1 cellular context compared by ENCODE assay signal in the genomic region with DNA sequence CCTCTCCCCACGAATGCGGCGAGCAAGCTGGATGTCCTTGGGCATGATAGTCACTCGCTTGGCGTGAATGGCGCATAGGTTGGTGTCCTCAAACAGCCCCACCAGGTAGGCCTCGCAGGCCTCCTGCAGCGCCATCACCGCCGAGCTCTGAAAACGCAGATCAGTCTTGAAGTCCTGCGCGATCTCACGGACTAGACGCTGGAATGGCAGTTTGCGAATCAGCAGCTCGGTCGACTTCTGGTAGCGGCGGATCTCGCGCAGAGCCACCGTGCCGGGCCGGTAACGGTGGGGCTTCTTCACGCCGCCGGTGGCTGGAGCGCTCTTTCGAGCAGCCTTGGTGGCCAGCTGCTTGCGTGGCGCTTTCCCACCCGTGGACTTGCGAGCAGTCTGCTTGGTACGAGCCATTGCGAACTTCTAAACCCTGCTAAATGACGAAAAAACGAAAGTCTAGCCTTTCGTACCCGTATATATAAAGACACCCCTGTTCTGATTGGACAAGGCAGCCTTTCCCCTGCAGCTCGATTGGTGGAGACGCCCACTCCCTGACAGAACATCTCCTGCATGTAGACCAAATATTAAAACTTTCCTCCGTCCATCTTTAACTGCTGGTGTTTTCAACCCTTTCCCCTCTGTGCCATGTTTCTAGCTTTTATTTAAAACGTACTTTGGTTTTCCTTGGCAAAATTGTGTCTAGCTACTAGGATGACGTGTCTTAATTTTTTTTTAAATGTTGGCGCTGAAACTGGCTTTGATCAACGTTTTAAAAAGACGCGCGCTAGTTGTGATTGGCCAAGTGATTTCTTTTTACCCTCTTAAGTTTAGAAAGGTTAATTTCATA.
A peak's percentile ranks its signal among the peaks of the same experiment; 100 is the strongest.
TF ChIP-seq lines count a peak whose summit lies in the region.

No MANE protein-coding gene starts in this region.

TF ChIP-seq in K562, 482 proteins besides CTCF, POLR2A, EP300 and RAD21 (continued from another document and continues in another):
- TF ChIP-seq, protein P1, sequence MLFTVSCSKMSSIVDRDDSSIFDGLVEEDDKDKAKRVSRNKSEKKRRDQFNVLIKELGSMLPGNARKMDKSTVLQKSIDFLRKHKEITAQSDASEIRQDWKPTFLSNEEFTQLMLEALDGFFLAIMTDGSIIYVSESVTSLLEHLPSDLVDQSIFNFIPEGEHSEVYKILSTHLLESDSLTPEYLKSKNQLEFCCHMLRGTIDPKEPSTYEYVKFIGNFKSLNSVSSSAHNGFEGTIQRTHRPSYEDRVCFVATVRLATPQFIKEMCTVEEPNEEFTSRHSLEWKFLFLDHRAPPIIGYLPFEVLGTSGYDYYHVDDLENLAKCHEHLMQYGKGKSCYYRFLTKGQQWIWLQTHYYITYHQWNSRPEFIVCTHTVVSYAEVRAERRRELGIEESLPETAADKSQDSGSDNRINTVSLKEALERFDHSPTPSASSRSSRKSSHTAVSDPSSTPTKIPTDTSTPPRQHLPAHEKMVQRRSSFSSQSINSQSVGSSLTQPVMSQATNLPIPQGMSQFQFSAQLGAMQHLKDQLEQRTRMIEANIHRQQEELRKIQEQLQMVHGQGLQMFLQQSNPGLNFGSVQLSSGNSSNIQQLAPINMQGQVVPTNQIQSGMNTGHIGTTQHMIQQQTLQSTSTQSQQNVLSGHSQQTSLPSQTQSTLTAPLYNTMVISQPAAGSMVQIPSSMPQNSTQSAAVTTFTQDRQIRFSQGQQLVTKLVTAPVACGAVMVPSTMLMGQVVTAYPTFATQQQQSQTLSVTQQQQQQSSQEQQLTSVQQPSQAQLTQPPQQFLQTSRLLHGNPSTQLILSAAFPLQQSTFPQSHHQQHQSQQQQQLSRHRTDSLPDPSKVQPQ (CRISPR knock-in tag; IDR thresholded peaks at IDR 0.05; ENCODE audit: borderline replicate concordance), result no peak
- TF ChIP-seq SAFB (IDR thresholded peaks at IDR 0.05; ENCODE audit: borderline replicate concordance, low read depth, low read length), result peak; percentile 95
- TF ChIP-seq, protein P2, sequence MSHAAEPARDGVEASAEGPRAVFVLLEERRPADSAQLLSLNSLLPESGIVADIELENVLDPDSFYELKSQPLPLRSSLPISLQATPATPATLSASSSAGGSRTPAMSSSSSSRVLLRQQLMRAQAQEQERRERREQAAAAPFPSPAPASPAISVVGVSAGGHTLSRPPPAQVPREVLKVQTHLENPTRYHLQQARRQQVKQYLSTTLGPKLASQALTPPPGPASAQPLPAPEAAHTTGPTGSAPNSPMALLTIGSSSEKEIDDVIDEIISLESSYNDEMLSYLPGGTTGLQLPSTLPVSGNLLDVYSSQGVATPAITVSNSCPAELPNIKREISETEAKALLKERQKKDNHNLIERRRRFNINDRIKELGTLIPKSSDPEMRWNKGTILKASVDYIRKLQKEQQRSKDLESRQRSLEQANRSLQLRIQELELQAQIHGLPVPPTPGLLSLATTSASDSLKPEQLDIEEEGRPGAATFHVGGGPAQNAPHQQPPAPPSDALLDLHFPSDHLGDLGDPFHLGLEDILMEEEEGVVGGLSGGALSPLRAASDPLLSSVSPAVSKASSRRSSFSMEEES (CRISPR knock-in tag; IDR thresholded peaks at IDR 0.05), result no peak
- no peak for TF ChIP-seq KAT2B (IDR thresholded peaks at IDR 0.05; ENCODE audit: low read depth, low read length)
- TF ChIP-seq, protein P3, sequence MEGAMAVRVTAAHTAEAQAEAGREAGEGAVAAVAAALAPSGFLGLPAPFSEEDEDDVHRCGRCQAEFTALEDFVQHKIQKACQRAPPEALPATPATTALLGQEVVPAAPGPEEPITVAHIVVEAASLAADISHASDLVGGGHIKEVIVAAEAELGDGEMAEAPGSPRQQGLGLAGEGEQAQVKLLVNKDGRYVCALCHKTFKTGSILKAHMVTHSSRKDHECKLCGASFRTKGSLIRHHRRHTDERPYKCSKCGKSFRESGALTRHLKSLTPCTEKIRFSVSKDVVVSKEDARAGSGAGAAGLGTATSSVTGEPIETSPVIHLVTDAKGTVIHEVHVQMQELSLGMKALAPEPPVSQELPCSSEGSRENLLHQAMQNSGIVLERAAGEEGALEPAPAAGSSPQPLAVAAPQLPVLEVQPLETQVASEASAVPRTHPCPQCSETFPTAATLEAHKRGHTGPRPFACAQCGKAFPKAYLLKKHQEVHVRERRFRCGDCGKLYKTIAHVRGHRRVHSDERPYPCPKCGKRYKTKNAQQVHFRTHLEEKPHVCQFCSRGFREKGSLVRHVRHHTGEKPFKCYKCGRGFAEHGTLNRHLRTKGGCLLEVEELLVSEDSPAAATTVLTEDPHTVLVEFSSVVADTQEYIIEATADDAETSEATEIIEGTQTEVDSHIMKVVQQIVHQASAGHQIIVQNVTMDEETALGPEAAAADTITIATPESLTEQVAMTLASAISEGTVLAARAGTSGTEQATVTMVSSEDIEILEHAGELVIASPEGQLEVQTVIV (CRISPR knock-in tag; IDR thresholded peaks at IDR 0.05; ENCODE audit: borderline replicate concordance), result no peak
- TF ChIP-seq ZNF217 (CRISPR knock-in tag; IDR thresholded peaks at IDR 0.05), result no peak
- TF ChIP-seq, protein P4, sequence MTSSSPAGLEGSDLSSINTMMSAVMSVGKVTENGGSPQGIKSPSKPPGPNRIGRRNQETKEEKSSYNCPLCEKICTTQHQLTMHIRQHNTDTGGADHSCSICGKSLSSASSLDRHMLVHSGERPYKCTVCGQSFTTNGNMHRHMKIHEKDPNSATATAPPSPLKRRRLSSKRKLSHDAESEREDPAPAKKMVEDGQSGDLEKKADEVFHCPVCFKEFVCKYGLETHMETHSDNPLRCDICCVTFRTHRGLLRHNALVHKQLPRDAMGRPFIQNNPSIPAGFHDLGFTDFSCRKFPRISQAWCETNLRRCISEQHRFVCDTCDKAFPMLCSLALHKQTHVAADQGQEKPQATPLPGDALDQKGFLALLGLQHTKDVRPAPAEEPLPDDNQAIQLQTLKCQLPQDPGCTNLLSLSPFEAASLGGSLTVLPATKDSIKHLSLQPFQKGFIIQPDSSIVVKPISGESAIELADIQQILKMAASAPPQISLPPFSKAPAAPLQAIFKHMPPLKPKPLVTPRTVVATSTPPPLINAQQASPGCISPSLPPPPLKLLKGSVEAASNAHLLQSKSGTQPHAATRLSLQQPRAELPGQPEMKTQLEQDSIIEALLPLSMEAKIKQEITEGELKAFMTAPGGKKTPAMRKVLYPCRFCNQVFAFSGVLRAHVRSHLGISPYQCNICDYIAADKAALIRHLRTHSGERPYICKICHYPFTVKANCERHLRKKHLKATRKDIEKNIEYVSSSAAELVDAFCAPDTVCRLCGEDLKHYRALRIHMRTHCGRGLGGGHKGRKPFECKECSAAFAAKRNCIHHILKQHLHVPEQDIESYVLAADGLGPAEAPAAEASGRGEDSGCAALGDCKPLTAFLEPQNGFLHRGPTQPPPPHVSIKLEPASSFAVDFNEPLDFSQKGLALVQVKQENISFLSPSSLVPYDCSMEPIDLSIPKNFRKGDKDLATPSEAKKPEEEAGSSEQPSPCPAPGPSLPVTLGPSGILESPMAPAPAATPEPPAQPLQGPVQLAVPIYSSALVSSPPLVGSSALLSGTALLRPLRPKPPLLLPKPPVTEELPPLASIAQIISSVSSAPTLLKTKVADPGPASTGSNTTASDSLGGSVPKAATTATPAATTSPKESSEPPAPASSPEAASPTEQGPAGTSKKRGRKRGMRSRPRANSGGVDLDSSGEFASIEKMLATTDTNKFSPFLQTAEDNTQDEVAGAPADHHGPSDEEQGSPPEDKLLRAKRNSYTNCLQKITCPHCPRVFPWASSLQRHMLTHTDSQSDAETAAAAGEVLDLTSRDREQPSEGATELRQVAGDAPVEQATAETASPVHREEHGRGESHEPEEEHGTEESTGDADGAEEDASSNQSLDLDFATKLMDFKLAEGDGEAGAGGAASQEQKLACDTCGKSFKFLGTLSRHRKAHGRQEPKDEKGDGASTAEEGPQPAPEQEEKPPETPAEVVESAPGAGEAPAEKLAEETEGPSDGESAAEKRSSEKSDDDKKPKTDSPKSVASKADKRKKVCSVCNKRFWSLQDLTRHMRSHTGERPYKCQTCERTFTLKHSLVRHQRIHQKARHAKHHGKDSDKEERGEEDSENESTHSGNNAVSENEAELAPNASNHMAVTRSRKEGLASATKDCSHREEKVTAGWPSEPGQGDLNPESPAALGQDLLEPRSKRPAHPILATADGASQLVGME (CRISPR knock-in tag; IDR thresholded peaks at IDR 0.05), result no peak
- no peak for TF ChIP-seq ARNT (IDR thresholded peaks at IDR 0.05)
- TF ChIP-seq RBM15 (IDR thresholded peaks at IDR 0.05; ENCODE audit: insufficient read depth, low read length), result no peak
- no peak for TF ChIP-seq ZNF586 (CRISPR knock-in tag; conservative IDR thresholded peaks at IDR 0.05)
- no peak for TF ChIP-seq TAF7 (tag; IDR thresholded peaks at IDR 0.05)
- TF ChIP-seq GABPB2 (CRISPR knock-in tag; conservative IDR thresholded peaks at IDR 0.05), result no peak
- no peak for TF ChIP-seq SIX5 (IDR thresholded peaks at IDR 0.05; ENCODE audit: borderline replicate concordance in 1 of 2, insufficient read depth in 1 of 2, low read depth in 1 of 2, low read length in 2 of 2)
- no peak for TF ChIP-seq ZNF408 (CRISPR knock-in tag; IDR thresholded peaks at IDR 0.05; ENCODE audit: low read depth)
- TF ChIP-seq CTBP1 (IDR thresholded peaks at IDR 0.05; ENCODE audit: borderline replicate concordance), result peak; percentile 76
- peak; percentile 34; the same call in 1 of the 2 replicates for TF ChIP-seq NFRKB (IDR thresholded peaks at IDR 0.05; ENCODE audit: low read depth)
- no peak; the same call in none of the 2 replicates for TF ChIP-seq POLR2AphosphoS2 (IDR thresholded peaks at IDR 0.05; ENCODE audit: low read length)
- TF ChIP-seq, protein P5, sequence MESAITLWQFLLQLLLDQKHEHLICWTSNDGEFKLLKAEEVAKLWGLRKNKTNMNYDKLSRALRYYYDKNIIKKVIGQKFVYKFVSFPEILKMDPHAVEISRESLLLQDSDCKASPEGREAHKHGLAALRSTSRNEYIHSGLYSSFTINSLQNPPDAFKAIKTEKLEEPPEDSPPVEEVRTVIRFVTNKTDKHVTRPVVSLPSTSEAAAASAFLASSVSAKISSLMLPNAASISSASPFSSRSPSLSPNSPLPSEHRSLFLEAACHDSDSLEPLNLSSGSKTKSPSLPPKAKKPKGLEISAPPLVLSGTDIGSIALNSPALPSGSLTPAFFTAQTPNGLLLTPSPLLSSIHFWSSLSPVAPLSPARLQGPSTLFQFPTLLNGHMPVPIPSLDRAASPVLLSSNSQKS (CRISPR knock-in tag; IDR thresholded peaks at IDR 0.05), result no peak
- TF ChIP-seq TARDBP (IDR thresholded peaks at IDR 0.05), result 0 out of 2 replicates have a peak, but pooled peaks have one; percentile 13
- TF ChIP-seq FOXM1 (IDR thresholded peaks at IDR 0.05; ENCODE audit: low read depth), result peak; percentile 91
- TF ChIP-seq FOXM1 (CRISPR knock-in tag; IDR thresholded peaks at IDR 0.05; ENCODE audit: low read depth), result no peak; the same call in 1 of the 2 replicates
- TF ChIP-seq, protein P6, sequence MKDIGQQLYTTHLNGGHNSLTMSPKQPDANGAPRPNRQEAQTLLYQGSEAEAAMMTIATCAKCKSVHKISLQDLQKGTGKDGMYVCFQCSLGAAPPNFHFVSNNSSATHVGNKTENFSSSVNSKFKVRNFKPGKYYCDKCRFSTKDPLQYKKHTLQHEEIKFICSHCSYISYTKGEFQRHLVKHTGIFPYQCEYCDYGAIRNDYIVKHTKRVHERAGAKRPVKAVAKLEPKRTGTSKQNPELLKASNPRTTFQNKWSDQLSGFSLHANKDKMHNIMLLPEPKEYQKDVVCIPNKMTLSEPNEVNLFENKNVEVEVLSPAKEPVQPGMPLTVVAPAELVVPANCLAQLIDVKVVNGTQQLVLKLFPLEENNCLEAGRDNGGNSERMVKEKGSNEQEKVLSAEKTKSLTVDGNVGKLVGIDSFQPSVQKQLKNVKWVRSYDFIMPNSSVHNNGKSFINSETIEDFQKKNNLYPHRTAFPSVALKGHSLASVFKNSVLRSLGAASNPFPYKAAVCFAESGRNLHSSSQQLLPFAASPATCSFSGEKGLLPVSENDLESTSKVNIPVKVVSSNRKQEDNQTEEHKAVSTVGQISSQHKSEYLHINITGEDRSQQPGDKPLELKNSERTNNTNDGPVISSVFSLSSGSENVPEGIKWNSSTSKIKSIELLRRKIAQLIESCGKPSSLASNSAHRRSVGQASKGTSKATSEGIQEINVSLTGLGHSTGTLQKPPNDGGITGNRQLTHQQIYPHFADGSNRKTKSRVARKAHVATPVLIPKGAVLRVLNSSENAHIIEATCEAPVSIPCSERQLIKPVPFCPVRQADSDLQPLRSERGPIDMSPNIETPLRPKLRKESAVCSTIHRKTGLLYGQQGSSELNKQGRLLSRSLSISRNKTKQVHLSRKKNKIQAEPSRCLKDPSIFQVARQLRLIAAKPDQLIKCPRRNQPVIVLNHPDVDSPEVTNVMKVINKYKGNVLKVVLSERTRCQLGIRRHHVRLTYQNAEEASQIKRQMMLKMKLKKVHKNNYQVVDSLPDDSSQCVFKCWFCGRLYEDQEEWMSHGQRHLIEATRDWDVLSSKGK (CRISPR knock-in tag; IDR thresholded peaks at IDR 0.05), result 0 out of 2 replicates have a peak, but pooled peaks have one; percentile 31
- 0 out of 2 replicates have a peak, but pooled peaks have one; percentile 16 for TF ChIP-seq HLTF (IDR thresholded peaks at IDR 0.05)
- TF ChIP-seq ZNF347 (CRISPR knock-in tag; IDR thresholded peaks at IDR 0.05; ENCODE audit: low read depth), result no peak
- TF ChIP-seq NR2C1 (IDR thresholded peaks at IDR 0.05), result no peak
- no peak for TF ChIP-seq NR2C1 (tag; IDR thresholded peaks at IDR 0.05)
- no peak for TF ChIP-seq ZC3H11A (IDR thresholded peaks at IDR 0.05; ENCODE audit: low read depth, low read length)
- TF ChIP-seq ASH1L (IDR thresholded peaks at IDR 0.05; ENCODE audit: borderline replicate concordance, low read depth, partially characterized antibody), result peak; percentile 77
- TF ChIP-seq KLF13 (tag; IDR thresholded peaks at IDR 0.05; ENCODE audit: borderline replicate concordance, low read depth), result peak; percentile 70; the same call in 1 of the 2 replicates
- TF ChIP-seq CEBPB (tag; IDR thresholded peaks at IDR 0.05), result no peak
- TF ChIP-seq, protein P7, sequence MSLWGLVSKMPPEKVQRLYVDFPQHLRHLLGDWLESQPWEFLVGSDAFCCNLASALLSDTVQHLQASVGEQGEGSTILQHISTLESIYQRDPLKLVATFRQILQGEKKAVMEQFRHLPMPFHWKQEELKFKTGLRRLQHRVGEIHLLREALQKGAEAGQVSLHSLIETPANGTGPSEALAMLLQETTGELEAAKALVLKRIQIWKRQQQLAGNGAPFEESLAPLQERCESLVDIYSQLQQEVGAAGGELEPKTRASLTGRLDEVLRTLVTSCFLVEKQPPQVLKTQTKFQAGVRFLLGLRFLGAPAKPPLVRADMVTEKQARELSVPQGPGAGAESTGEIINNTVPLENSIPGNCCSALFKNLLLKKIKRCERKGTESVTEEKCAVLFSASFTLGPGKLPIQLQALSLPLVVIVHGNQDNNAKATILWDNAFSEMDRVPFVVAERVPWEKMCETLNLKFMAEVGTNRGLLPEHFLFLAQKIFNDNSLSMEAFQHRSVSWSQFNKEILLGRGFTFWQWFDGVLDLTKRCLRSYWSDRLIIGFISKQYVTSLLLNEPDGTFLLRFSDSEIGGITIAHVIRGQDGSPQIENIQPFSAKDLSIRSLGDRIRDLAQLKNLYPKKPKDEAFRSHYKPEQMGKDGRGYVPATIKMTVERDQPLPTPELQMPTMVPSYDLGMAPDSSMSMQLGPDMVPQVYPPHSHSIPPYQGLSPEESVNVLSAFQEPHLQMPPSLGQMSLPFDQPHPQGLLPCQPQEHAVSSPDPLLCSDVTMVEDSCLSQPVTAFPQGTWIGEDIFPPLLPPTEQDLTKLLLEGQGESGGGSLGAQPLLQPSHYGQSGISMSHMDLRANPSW (CRISPR knock-in tag; IDR thresholded peaks at IDR 0.05), result no peak; the same call in 1 of the 2 replicates
- TF ChIP-seq ZNF174 (CRISPR knock-in tag; IDR thresholded peaks at IDR 0.05), result no peak
- TF ChIP-seq, protein P8, sequence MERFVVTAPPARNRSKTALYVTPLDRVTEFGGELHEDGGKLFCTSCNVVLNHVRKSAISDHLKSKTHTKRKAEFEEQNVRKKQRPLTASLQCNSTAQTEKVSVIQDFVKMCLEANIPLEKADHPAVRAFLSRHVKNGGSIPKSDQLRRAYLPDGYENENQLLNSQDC (CRISPR knock-in tag; IDR thresholded peaks at IDR 0.05), result peak; percentile 47
- no peak for TF ChIP-seq NCOA4 (IDR thresholded peaks at IDR 0.05; ENCODE audit: partially characterized antibody)
- TF ChIP-seq MXI1 (IDR thresholded peaks at IDR 0.05; ENCODE audit: low read depth, low read length), result peak; percentile 32; the same call in 1 of the 2 replicates
